8 cellular contexts compared by ENCODE assay signal in the genomic region with DNA sequence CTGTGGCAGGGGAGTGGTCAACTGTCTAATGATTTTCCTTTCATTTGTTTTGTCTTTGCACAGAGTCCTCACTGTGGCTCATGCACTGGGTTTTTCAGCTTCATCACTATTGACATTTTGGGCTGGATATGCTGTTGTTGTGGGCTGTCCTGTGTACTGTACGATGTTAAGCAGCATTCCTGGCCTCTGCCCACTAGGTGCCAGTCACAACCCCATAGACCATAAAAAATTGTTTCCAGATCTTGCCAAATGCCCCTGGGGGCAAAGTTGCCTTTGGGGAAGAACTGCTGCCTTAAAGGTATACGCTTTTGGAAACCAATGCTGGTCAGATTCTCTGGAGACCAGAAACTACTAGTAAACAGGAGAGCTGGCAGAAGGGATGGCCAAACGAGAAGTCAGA.
DNase-seq lines count a peak whose midpoint lies in the region; ATAC-seq, FAIRE-seq and TF ChIP-seq lines count a peak whose summit lies in the region.

No MANE protein-coding gene starts in this region.

- no peak overlapping the region for H2AFZ ChIP-seq in HCT116 (ENCODE audit: low read depth, low read length, poor library complexity, severe bottlenecking)
- H2AFZ ChIP-seq in keratinocyte (ENCODE audit: control insufficient read depth, low read length): no peak overlapping the region

- peak overlapping the region; percentile 2 to 53 (median 17); a peak in 13 of 22 replicates for H3K4me2 ChIP-seq in BLaER1 treated with 17β-estradiol and CSF1 and Interleukin-3, amounts not matched to agents 10 nM and 100 nM
- H3K4me2 ChIP-seq in HCT116 (ENCODE audit: low read length) (no peak overlapping the region), keratinocyte (ENCODE audit: control insufficient read depth, extremely low read depth, insufficient read depth, low read depth, low read length) (no peak overlapping the region)

- H3K9ac ChIP-seq in BLaER1 treated with 17β-estradiol and CSF1 and Interleukin-3, amounts not matched to agents 10 nM and 100 nM: no peak overlapping the region
- H3K9ac ChIP-seq in HCT116 (ENCODE audit: low read length): no peak overlapping the region
- H3K9ac ChIP-seq in keratinocyte (ENCODE audit: control insufficient read depth, extremely low read depth, insufficient read depth, low read length): no peak overlapping the region

- no peak for FAIRE-seq in keratinocyte (lab: Jason Lieb, UNC)

- H3K4me1 Mint-ChIP-seq in natural killer cell: no peaks in the 10 kb centered on the region

- no peaks in the 10 kb centered on the region for H3K27me3 ChIP-seq in BLaER1 treated with 17β-estradiol and CSF1 and Interleukin-3, amounts not matched to agents 10 nM and 100 nM
- no peaks in the 10 kb centered on the region for H3K27me3 ChIP-seq in HCT116 (ENCODE audit: insufficient read depth, low read length)
- no peaks in the 10 kb centered on the region for H3K27me3 ChIP-seq in keratinocyte (ENCODE audit: control insufficient read depth, extremely low read depth, insufficient read depth, low read length)

- H3K9me2 ChIP-seq in HCT116 (ENCODE audit: insufficient read depth): no peaks in the 10 kb centered on the region

- no peaks in the 10 kb centered on the region for H3K9me3 ChIP-seq in BLaER1 treated with 17β-estradiol and CSF1 and Interleukin-3, amounts not matched to agents 10 nM and 100 nM (replicated peaks in 1 of 11)
- H3K9me3 ChIP-seq in HCT116 (ENCODE audit: control insufficient read depth in 1 of 2, insufficient read depth in 1 of 2, low read depth in 1 of 2, low read length in 2 of 2) (no peaks in the 10 kb centered on the region; a peak in 1 of 4 replicates), keratinocyte (ENCODE audit: control insufficient read depth, low read depth, low read length) (no peaks in the 10 kb centered on the region)

- POLR2A ChIA-PET in HCT116 (lab: Charles Lee): no interaction called here

- H4K20me1 ChIP-seq in BLaER1 treated with 17β-estradiol and CSF1 and Interleukin-3, amounts not matched to agents 10 nM and 100 nM: no peaks in the 10 kb centered on the region
- H4K20me1 ChIP-seq in HCT116 (ENCODE audit: insufficient read depth) (no peaks in the 10 kb centered on the region), keratinocyte (ENCODE audit: control insufficient read depth, extremely low read depth, insufficient read depth, low read length) (no peaks in the 10 kb centered on the region)

- H3K79me2 ChIP-seq in HCT116 (ENCODE audit: insufficient read depth, low read length) (no peaks in the 10 kb centered on the region), keratinocyte (ENCODE audit: control insufficient read depth, insufficient read depth, low read length) (no peaks in the 10 kb centered on the region)

- no peak overlapping the region for H3K27ac Mint-ChIP-seq in natural killer cell

- TF ChIP-seq POLR2A in HCT116 (IDR thresholded peaks at IDR 0.05; ENCODE audit: borderline replicate concordance, extremely low read depth, insufficient read depth, insufficient read length): no peak

- peak; percentile 93 for ATAC-seq in HCT116
- ATAC-seq in SK-N-SH treated with all-trans-retinoic acid at 6 μM for 48 hours: peak; percentile 95
- ATAC-seq in natural killer cell: no peak
- ATAC-seq in GM18907 (IDR thresholded peaks at IDR 0.05; ENCODE audit: unreplicated experiment): no peak

- peaks cover 0 to 11% (median 9%) of the 10 kb centered on the region in 10 experiments; a peak in 14 of 20 replicates for H3K4me1 ChIP-seq in BLaER1 treated with 17β-estradiol and CSF1 and Interleukin-3, amounts not matched to agents 10 nM and 100 nM
- H3K4me1 ChIP-seq in HCT116 (ENCODE audit: control insufficient read depth in 1 of 2, insufficient read depth in 2 of 2, low read length in 2 of 2) (peaks cover 0 to 6% of the 10 kb centered on the region in 2 experiments; a peak in 1 of 4 replicates), keratinocyte (ENCODE audit: control insufficient read depth, extremely low read depth, insufficient read depth, low read length) (peaks cover 6% of the 10 kb centered on the region)

- RAD21 ChIA-PET in HCT116 (lab: Charles Lee; ENCODE audit: low non-redundant PET in 1 of 2, low total read pairs in 2 of 2, uncharacterized antibody in 2 of 2, unreplicated experiment in 2 of 2): no interaction called here

- H3K36me3 ChIP-seq in BLaER1 treated with 17β-estradiol and CSF1 and Interleukin-3, amounts not matched to agents 10 nM and 100 nM: no peaks in the 10 kb centered on the region
- H3K36me3 ChIP-seq in HCT116 (ENCODE audit: control insufficient read depth in 1 of 2, insufficient read depth in 2 of 2, low read length in 2 of 2) (no peaks in the 10 kb centered on the region), keratinocyte (ENCODE audit: control insufficient read depth in 2 of 2, extremely low read depth in 1 of 2, insufficient read depth in 2 of 2, low read length in 2 of 2) (no peaks in the 10 kb centered on the region)

- H3K27ac ChIP-seq in BLaER1 treated with 17β-estradiol and CSF1 and Interleukin-3, amounts not matched to agents 10 nM and 100 nM: no peak overlapping the region; a peak in 1 of 22 replicates
- H3K27ac ChIP-seq in HCT116 (ENCODE audit: low read depth, low read length): no peak overlapping the region
- no peak overlapping the region for H3K27ac ChIP-seq in keratinocyte (ENCODE audit: control insufficient read depth, insufficient read depth, low read length)

- H3K9me1 ChIP-seq in keratinocyte (ENCODE audit: control insufficient read depth, extremely low read depth, insufficient read depth, low read length): no peaks in the 10 kb centered on the region

- no peak overlapping the region for H3K4me3 Mint-ChIP-seq in natural killer cell

- intact Hi-C loops in HCT116 (cut with micrococcal nuclease): loop anchor here (5.0 kb wide), 1 partner anchor 312 kb away; a partner anchor contains a TSS
- intact Hi-C loops in natural killer cell (cut with micrococcal nuclease): no loop called here

- CTCF ChIA-PET in HCT116 (lab: Charles Lee): no interaction called here

- no peaks in the 10 kb centered on the region for H3K36me3 Mint-ChIP-seq in natural killer cell

- no peaks in the 10 kb centered on the region for H3K9me3 Mint-ChIP-seq in natural killer cell

- peak; percentile 19 to 44 (median 41); a peak in 4 of 6 replicates for TF ChIP-seq CTCF in HCT116 (IDR thresholded peaks at IDR 0.05 in 2 of 3, conservative IDR thresholded peaks at IDR 0.05 in 1 of 3; ENCODE audit: borderline replicate concordance in 1 of 3, insufficient read depth in 1 of 3, low read depth in 2 of 3, low read length in 2 of 3)
- TF ChIP-seq CTCF in keratinocyte (optimal IDR thresholded peaks at IDR 0.05 in 1 of 3, IDR thresholded peaks at IDR 0.05 in 1 of 3, conservative IDR thresholded peaks at IDR 0.05 in 1 of 3; ENCODE audit: extremely low read depth in 1 of 3, insufficient read depth in 2 of 3, low read length in 3 of 3): peak; percentile 42 to 66 (median 55)
- TF ChIP-seq CTCF in natural killer cell (IDR thresholded peaks at IDR 0.05): no peak

- H3K27me3 Mint-ChIP-seq in natural killer cell (ENCODE audit: low read depth in 2 of 2): no peaks in the 10 kb centered on the region

- H3K4me3 ChIP-seq in BLaER1 treated with 17β-estradiol and CSF1 and Interleukin-3, amounts not matched to agents 10 nM and 100 nM: no peak overlapping the region
- H3K4me3 ChIP-seq in HCT116 (replicated peaks in 1 of 2; ENCODE audit: low read depth in 1 of 2, low read length in 2 of 2) (no peak overlapping the region), keratinocyte (ENCODE audit: control insufficient read depth in 2 of 3, extremely low read depth in 1 of 3, insufficient read depth in 2 of 3, low read depth in 1 of 3, low read length in 3 of 3) (no peak overlapping the region)

- DNase-seq in HCT116 (ENCODE audit: low read depth, low spot score) (peak; percentile 18), keratinocyte (ENCODE audit: low read depth, low spot score) (no peak), RPMI8226 (no peak), natural killer cell (no peak), NCI-H69 (lab: John Stamatoyannopoulos, UW) (no peak)

- TF ChIP-seq RAD21 in HCT116 (IDR thresholded peaks at IDR 0.05; ENCODE audit: low read depth): peak; percentile 52

- BruUV-seq in HCT116 (replicated peaks; lab: Mats Ljungman, UMichigan): no TSS peak

- dilution Hi-C loops in keratinocyte (cut with MboI; ENCODE audit: extremely low pct_ligation_motif_present, low sequenced_read_pairs): no loop called here

TF ChIP-seq in HCT116, 20 proteins besides CTCF, POLR2A, EP300 and RAD21 (continues in another document):
- no peak for TF ChIP-seq ZFX (IDR thresholded peaks at IDR 0.05)
- TF ChIP-seq YY1 (IDR thresholded peaks at IDR 0.05; ENCODE audit: extremely low read depth, insufficient replicate concordance, low read depth, low read length): no peak
- TF ChIP-seq EZH2phosphoT487 (IDR thresholded peaks at IDR 0.05; ENCODE audit: borderline replicate concordance): no peak
- no peak for TF ChIP-seq SP1 (IDR thresholded peaks at IDR 0.05; ENCODE audit: low read depth)
- TF ChIP-seq SIN3A (IDR thresholded peaks at IDR 0.05; ENCODE audit: low read depth): no peak
- no peak for TF ChIP-seq JUND (IDR thresholded peaks at IDR 0.05)

TF ChIP-seq in SK-N-SH treated with all-trans-retinoic acid at 6 μM for 48 hours, 23 proteins besides CTCF, POLR2A, EP300 and RAD21:
- TF ChIP-seq CSDC2 (CRISPR knock-in tag; IDR thresholded peaks at IDR 0.05): no peak
- TF ChIP-seq, protein P1, sequence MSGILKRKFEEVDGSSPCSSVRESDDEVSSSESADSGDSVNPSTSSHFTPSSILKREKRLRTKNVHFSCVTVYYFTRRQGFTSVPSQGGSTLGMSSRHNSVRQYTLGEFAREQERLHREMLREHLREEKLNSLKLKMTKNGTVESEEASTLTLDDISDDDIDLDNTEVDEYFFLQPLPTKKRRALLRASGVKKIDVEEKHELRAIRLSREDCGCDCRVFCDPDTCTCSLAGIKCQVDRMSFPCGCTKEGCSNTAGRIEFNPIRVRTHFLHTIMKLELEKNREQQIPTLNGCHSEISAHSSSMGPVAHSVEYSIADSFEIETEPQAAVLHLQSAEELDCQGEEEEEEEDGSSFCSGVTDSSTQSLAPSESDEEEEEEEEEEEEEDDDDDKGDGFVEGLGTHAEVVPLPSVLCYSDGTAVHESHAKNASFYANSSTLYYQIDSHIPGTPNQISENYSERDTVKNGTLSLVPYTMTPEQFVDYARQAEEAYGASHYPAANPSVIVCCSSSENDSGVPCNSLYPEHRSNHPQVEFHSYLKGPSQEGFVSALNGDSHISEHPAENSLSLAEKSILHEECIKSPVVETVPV (CRISPR knock-in tag; IDR thresholded peaks at IDR 0.05): no peak
- TF ChIP-seq ZNF8 (CRISPR knock-in tag; IDR thresholded peaks at IDR 0.05): no peak
- no peak for TF ChIP-seq ISL1 (CRISPR knock-in tag; IDR thresholded peaks at IDR 0.05)
- TF ChIP-seq ARNTL (CRISPR knock-in tag; IDR thresholded peaks at IDR 0.05; ENCODE audit: borderline replicate concordance, low read depth): no peak

Comparison
In these comparisons a context has a peak if more than half of its experiments do, and no peak if none do; other contexts are left out.
1. H3K4me2 ChIP-seq: peak in BLaER1 treated with 17β-estradiol and CSF1 and Interleukin-3, amounts not matched to agents 10 nM and 100 nM (11 of 11); none in HCT116 (single experiment) and keratinocyte (single experiment).
2. ATAC-seq: peak in HCT116 (single experiment) and SK-N-SH treated with all-trans-retinoic acid at 6 μM for 48 hours (single experiment); none in natural killer cell (0 of 3) and GM18907 (single experiment).